ENCODE assay signal across 8 cellular contexts in the genomic region with DNA sequence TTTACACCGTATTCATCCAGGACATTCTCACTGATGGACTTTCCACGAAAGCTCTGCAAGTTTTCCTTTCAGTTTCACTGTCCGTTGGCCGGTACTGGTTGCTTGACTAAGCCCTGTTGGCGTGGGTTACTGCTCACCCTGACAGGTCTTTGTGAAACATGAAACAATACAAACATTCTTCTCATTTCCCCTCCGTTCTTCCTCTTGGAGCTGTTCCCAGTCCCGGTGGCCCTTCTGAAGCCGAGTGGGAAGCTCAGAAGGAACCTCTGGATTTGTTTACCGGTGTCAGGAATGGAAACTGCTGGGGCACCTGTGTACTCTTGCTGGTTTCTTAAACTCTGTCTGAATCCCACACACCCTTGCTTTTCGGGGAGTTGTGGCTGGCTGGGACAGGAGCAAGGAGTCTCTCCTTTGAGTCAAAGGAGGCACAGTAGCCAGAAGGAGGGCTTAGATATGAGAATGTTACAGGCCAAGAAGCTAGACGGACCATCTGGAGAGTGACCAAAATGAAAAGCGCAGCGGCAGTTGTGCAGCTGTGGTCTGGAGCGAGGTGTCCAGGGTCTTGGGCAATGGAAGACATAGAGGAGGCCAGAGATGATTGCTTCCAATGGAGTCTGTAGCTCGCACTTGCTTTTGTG. TPM values are rescaled to one million over a fixed set of nuclear protein-coding genes. Genes with fewer than 3 reads are reported as not detected.
DNase-seq lines count a peak whose midpoint lies in the region; ATAC-seq and TF ChIP-seq lines count a peak whose summit lies in the region.

No MANE protein-coding gene starts in this region.

- H3K36me3 Mint-ChIP-seq in activated naive CD4-positive, alpha-beta T cell treated with anti-CD3 and anti-CD28 coated beads, Interleukin-2, amount 50 U/mL, for 72 hours, result no peaks in the 10 kb centered on the region

- H3K36me3 ChIP-seq in Peyer's patch (no peaks in the 10 kb centered on the region), muscle layer of duodenum (ENCODE audit: control insufficient read depth in 1 of 2, insufficient read depth in 2 of 2, low read length in 2 of 2) (no peaks in the 10 kb centered on the region)

- no peak for TF ChIP-seq POLR2A in Peyer's patch (IDR thresholded peaks at IDR 0.05)

- H3K9me3 ChIP-seq in Peyer's patch (no peaks in the 10 kb centered on the region), muscle layer of duodenum (ENCODE audit: control insufficient read depth in 1 of 2, low read length in 2 of 2) (no peaks in the 10 kb centered on the region)

- H3K27ac Mint-ChIP-seq in activated naive CD4-positive, alpha-beta T cell treated with anti-CD3 and anti-CD28 coated beads, Interleukin-2, amount 50 U/mL, for 72 hours, result peak overlapping the region; percentile 5 to 65

- H3K9me3 Mint-ChIP-seq in activated naive CD4-positive, alpha-beta T cell treated with anti-CD3 and anti-CD28 coated beads, Interleukin-2, amount 50 U/mL, for 72 hours, result no peaks in the 10 kb centered on the region

- no peak for DNase-seq in activated naive CD4-positive, alpha-beta T cell treated with anti-CD3 and anti-CD28 coated beads, Interleukin-2, amount 50 U/mL, for 72 hours (ENCODE audit: low spot score in 2 of 2)
- no peak for DNase-seq in activated naive CD4-positive, alpha-beta T cell treated with anti-CD3 and anti-CD28 coated beads, Interleukin-2, amount 50 U/mL, for 16 hours
- DNase-seq in Peyer's patch (peak; percentile 45 to 84 (median 60)), epidermal melanocyte (ENCODE audit: insufficient read length, low spot score) (peak; percentile 28), NCI-H524 treated with DMSO at 0.1 percent for 48 hours (lab: John Stamatoyannopoulos, UW) (no peak)

- peak overlapping the region; percentile 13 to 48 (median 32) for H3K4me3 ChIP-seq in Peyer's patch
- peak overlapping the region; percentile 54 to 60 for H3K4me3 ChIP-seq in muscle layer of duodenum (ENCODE audit: low read depth in 1 of 2, low read length in 2 of 2)

- H3K4me1 ChIP-seq in Peyer's patch, result peaks cover 0 to 12% (median 0%) of the 10 kb centered on the region in 4 donors
- H3K4me1 ChIP-seq in muscle layer of duodenum (ENCODE audit: control insufficient read depth in 1 of 2, insufficient read depth in 2 of 2, low read length in 2 of 2), result peaks cover 0 to 11% of the 10 kb centered on the region in 2 donors

- H3K27ac ChIP-seq in Peyer's patch, result peak overlapping the region; percentile 52 to 85 (median 68)
- H3K27ac ChIP-seq in muscle layer of duodenum (ENCODE audit: low read length), result peak overlapping the region; percentile 46

- no peak for TF ChIP-seq CTCF in Peyer's patch (IDR thresholded peaks at IDR 0.05)

- H3K27me3 ChIP-seq in Peyer's patch, result no peaks in the 10 kb centered on the region
- H3K27me3 ChIP-seq in muscle layer of duodenum (ENCODE audit: low read depth, low read length), result no peaks in the 10 kb centered on the region

- ATAC-seq in activated naive CD4-positive, alpha-beta T cell treated with anti-CD3 and anti-CD28 coated beads, Interleukin-2, amount 50 U/mL, for 72 hours, result peak in 1 of 2 donors; percentile 40
- ATAC-seq in HG02884 (IDR thresholded peaks at IDR 0.05; ENCODE audit: unreplicated experiment) (peak; percentile 57), GM18873 (IDR thresholded peaks at IDR 0.05; ENCODE audit: low FRiP score, unreplicated experiment) (no peak)

RNA-seq across cellular contexts. Expression of a gene that starts 45.7 kb away (rescaled TPM):
- not detected for total RNA-seq in activated naive CD4-positive, alpha-beta T cell treated with anti-CD3 and anti-CD28 coated beads, Interleukin-2, amount 50 U/mL, for 72 hours
- total RNA-seq in Peyer's patch, result not detected

Comparison
In these comparisons a context has a peak if more than half of its experiments do, and no peak if none do; other contexts are left out.
1. DNase-seq: peak in Peyer's patch (3 of 3) and epidermal melanocyte (single experiment); none in activated naive CD4-positive, alpha-beta T cell treated with anti-CD3 and anti-CD28 coated beads, Interleukin-2, amount 50 U/mL, for 72 hours (0 of 2), activated naive CD4-positive, alpha-beta T cell treated with anti-CD3 and anti-CD28 coated beads, Interleukin-2, amount 50 U/mL, for 16 hours (single experiment) and NCI-H524 treated with DMSO at 0.1 percent for 48 hours (single experiment).